24 cellular contexts compared by ENCODE assay signal in the genomic region with DNA sequence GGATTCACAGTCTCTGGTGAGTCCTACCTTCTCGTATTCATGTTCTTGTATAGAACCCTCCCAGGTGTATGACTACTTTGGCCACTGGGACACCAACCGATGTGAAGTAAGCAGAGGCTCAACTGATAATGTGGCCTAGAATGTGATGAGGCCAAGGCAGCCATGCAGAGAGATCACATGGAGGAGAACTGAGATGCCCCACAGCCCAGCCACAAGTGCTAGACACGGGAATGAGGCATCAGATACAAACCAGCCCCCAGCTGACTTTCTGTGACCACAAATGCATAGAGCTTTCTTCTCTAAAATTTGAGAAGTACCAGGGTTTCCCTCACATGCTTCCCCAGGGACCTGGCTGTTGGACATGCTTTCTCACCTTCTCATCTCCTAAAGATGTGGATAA.
DNase-seq lines count a peak whose midpoint lies in the region; ATAC-seq and TF ChIP-seq lines count a peak whose summit lies in the region.
"Had no signal": no experiment of that assay in that cellular context is flagged by ENCODE, and none has a peak within 500 bp of the region (broad histone marks: within the 10 kb centered on the region; RNA-seq: fewer than 3 reads in every experiment).

No MANE protein-coding gene starts in this region.

- H3K4me3 Mint-ChIP-seq in stimulated activated memory B cell treated with anti-CD40 and anti-IgM and Interleukin-4, amounts not matched to agents 10 μg/mL and 1 μg/mL and 100 μg/mL, for 72 hours = no peak overlapping the region
- H3K4me3 Mint-ChIP-seq: B cell; CD4-positive, alpha-beta T cell; CD8-positive, alpha-beta T cell had no signal

- no peaks in the 10 kb centered on the region for H3K27me3 Mint-ChIP-seq in stimulated activated memory B cell treated with anti-CD40 and anti-IgM and Interleukin-4, amounts not matched to agents 10 μg/mL and 1 μg/mL and 100 μg/mL, for 72 hours
- H3K27me3 Mint-ChIP-seq: CD4-positive, alpha-beta T cell had no signal

- H3K36me3 ChIP-seq in BLaER1 = no peaks in the 10 kb centered on the region
- H3K36me3 ChIP-seq in esophagus muscularis mucosa = no peaks in the 10 kb centered on the region

- intact Hi-C loops in esophagus muscularis mucosa (cut with DNase I) = no loop called here

- H3K4me1 Mint-ChIP-seq in stimulated activated memory B cell treated with anti-CD40 and anti-IgM and Interleukin-4, amounts not matched to agents 10 μg/mL and 1 μg/mL and 100 μg/mL, for 72 hours = no peaks in the 10 kb centered on the region
- H3K4me1 Mint-ChIP-seq: B cell had no signal

- no peaks in the 10 kb centered on the region for H4K20me1 ChIP-seq in BLaER1

- TF ChIP-seq EP300 in esophagus muscularis mucosa (IDR thresholded peaks at IDR 0.05) = no peak

- no peak overlapping the region for H3K27ac ChIP-seq in BLaER1
- H3K27ac ChIP-seq in esophagus muscularis mucosa (replicated peaks in 1 of 4) = no peak overlapping the region
- H3K27ac ChIP-seq: 22Rv1, A549, C4-2B had no signal

- no peak overlapping the region for H3K27ac Mint-ChIP-seq in stimulated activated memory B cell treated with anti-CD40 and anti-IgM and Interleukin-4, amounts not matched to agents 10 μg/mL and 1 μg/mL and 100 μg/mL, for 72 hours
- H3K27ac Mint-ChIP-seq: B cell; CD4-positive, alpha-beta T cell; CD8-positive, alpha-beta T cell had no signal

- peaks cover 32% of the 10 kb centered on the region for H3K4me1 ChIP-seq in BLaER1
- peaks cover 0 to 10% (median 0%) of the 10 kb centered on the region in 4 donors for H3K4me1 ChIP-seq in esophagus muscularis mucosa
- H3K4me1 ChIP-seq: A549 had no signal

- no peaks in the 10 kb centered on the region for H3K27me3 ChIP-seq in BLaER1
- no peaks in the 10 kb centered on the region for H3K27me3 ChIP-seq in esophagus muscularis mucosa

- peak; percentile 64 for DNase-seq in esophagus muscularis mucosa (ENCODE audit: extremely low spot score)
- no peak for DNase-seq in mesenteric fat pad (ENCODE audit: low spot score)
- DNase-seq in T-helper 1 cell = no peak
- DNase-seq in COLO829 (ENCODE audit: low spot score) = no peak
- DNase-seq in HPDE6-E6E7 (ENCODE audit: extremely low spot score) = no peak
- DNase-seq: AML-193; CD4-positive, alpha-beta T cell; CD8-positive, alpha-beta T cell; COR-L47; DMS 273 treated with DMSO at 0.1 percent for 48 hours; DMS153; DMS53; DMS79; DND-41; EL; GDM1 had no signal

- peak overlapping the region; percentile 56 for H3K4me2 ChIP-seq in BLaER1
- H3K4me2 ChIP-seq: A549 had no signal

- peak; percentile 46 for ATAC-seq in HG02938 (IDR thresholded peaks at IDR 0.05; ENCODE audit: unreplicated experiment)
- ATAC-seq in stimulated activated memory B cell treated with anti-CD40 and anti-IgM and Interleukin-4, amounts not matched to agents 10 μg/mL and 1 μg/mL and 100 μg/mL, for 72 hours = peak; percentile 14
- ATAC-seq: A549; CD8-positive, alpha-beta T cell; GM12878 had no signal

- WGBS in esophagus muscularis mucosa = 76% methylated on average over 3 of the region's 3 CpGs

- TF ChIP-seq CTCF in esophagus muscularis mucosa (IDR thresholded peaks at IDR 0.05) = no peak

- H3K36me3 Mint-ChIP-seq in stimulated activated memory B cell treated with anti-CD40 and anti-IgM and Interleukin-4, amounts not matched to agents 10 μg/mL and 1 μg/mL and 100 μg/mL, for 72 hours = no peaks in the 10 kb centered on the region
- H3K36me3 Mint-ChIP-seq: CD8-positive, alpha-beta T cell had no signal

- no peaks in the 10 kb centered on the region for H3K9me3 ChIP-seq in BLaER1
- H3K9me3 ChIP-seq in esophagus muscularis mucosa = no peaks in the 10 kb centered on the region
- H3K9me3 ChIP-seq: A549 had no signal

- no peaks in the 10 kb centered on the region for H3K9me3 Mint-ChIP-seq in stimulated activated memory B cell treated with anti-CD40 and anti-IgM and Interleukin-4, amounts not matched to agents 10 μg/mL and 1 μg/mL and 100 μg/mL, for 72 hours
- H3K9me3 Mint-ChIP-seq: CD4-positive, alpha-beta T cell; CD8-positive, alpha-beta T cell had no signal

- no peak for TF ChIP-seq POLR2A in esophagus muscularis mucosa (IDR thresholded peaks at IDR 0.05; ENCODE audit: low read depth)

- no peak overlapping the region for H3K9ac ChIP-seq in BLaER1

- no peak overlapping the region for H3K4me3 ChIP-seq in BLaER1
- H3K4me3 ChIP-seq in esophagus muscularis mucosa = no peak overlapping the region
- H3K4me3 ChIP-seq: A549, GM12878 had no signal
